ENCODE assay signal across 12 cellular contexts in genomic region chr17:36485027-36485426, GRCh38. TPM values are rescaled to one million over a fixed set of nuclear protein-coding genes. Genes with fewer than 3 reads are reported as not detected.
DNase-seq lines count a peak whose midpoint lies in the region; ATAC-seq and TF ChIP-seq lines count a peak whose summit lies in the region.
"Had no signal": no experiment of that assay in that cellular context is flagged by ENCODE, and none has a peak within 500 bp of the region (broad histone marks: within the 10 kb centered on the region; RNA-seq: fewer than 3 reads in every experiment).

No MANE protein-coding gene starts in this region.

- intact Hi-C loops in CD4-positive, alpha-beta memory T cell (cut with micrococcal nuclease), result no loop called here

- no peaks in the 10 kb centered on the region for H4K20me1 ChIP-seq in H9 (ENCODE audit: control insufficient read depth, insufficient read depth, insufficient read length)

- no peak overlapping the region for H3T11ph ChIP-seq in H9 (ENCODE audit: low read length)

- H3K4me1 ChIP-seq in CD4-positive, alpha-beta memory T cell (ENCODE audit: insufficient read depth, low read length), result peaks cover 51% of the 10 kb centered on the region
- H3K4me1 ChIP-seq in H9 (ENCODE audit: insufficient read depth, low read length), result no peaks in the 10 kb centered on the region

- H3K9me3 Mint-ChIP-seq in CD4-positive, alpha-beta memory T cell, result no peaks in the 10 kb centered on the region
- H3K9me3 Mint-ChIP-seq in H9, result peaks cover 6 to 7% of the 10 kb centered on the region in 2 experiments; a peak in 4 of 5 replicates
- H3K9me3 Mint-ChIP-seq in activated naive CD8-positive, alpha-beta T cell (ENCODE audit: low read depth), result no peaks in the 10 kb centered on the region
- no peaks in the 10 kb centered on the region for H3K9me3 Mint-ChIP-seq in naive thymus-derived CD8-positive, alpha-beta T cell

- POLR2A ChIA-PET in CD4-positive, alpha-beta memory T cell (lab: Charles Lee; ENCODE audit: partially characterized antibody), result interaction anchor here (1.0 to 4.2 kb wide), 5 partner anchors 13 to 238 kb away, joined by 3 to 19 read pairs (median 12); partner anchors contain the start of genes GGNBP2, MRM1, MYO19 and PIGW
- POLR2A ChIA-PET in naive thymus-derived CD8-positive, alpha-beta T cell (lab: Charles Lee), result interaction anchor here (1.1 to 3.1 kb wide), 4 partner anchors 50 to 238 kb away, joined by 3 to 18 read pairs (median 12); partner anchors contain the start of genes MRM1, MYO19 and PIGW

- H3K4me2 ChIP-seq in H9 (ENCODE audit: insufficient read depth, insufficient read length, low read length), result no peak overlapping the region

- no peak overlapping the region for H3K14ac ChIP-seq in H9 (ENCODE audit: insufficient read depth, low read length)

- H2AK5ac ChIP-seq in H9 (ENCODE audit: insufficient read length, low read length), result no peak overlapping the region

- peaks cover 21 to 70% (median 37%) of the 10 kb centered on the region in 4 donors for H3K4me1 Mint-ChIP-seq in CD4-positive, alpha-beta memory T cell
- H3K4me1 Mint-ChIP-seq in H9, result peaks cover 19 to 28% of the 10 kb centered on the region in 2 experiments
- H3K4me1 Mint-ChIP-seq in activated naive CD8-positive, alpha-beta T cell (ENCODE audit: low read depth), result peaks cover 41% of the 10 kb centered on the region
- H3K4me1 Mint-ChIP-seq in naive thymus-derived CD8-positive, alpha-beta T cell, result peaks cover 23 to 58% (median 50%) of the 10 kb centered on the region in 4 donors

- peaks cover 10% of the 10 kb centered on the region for H3K27me3 ChIP-seq in CD4-positive, alpha-beta memory T cell (ENCODE audit: insufficient read depth, low read length)
- peaks cover 9% of the 10 kb centered on the region; the same call in 1 of the 2 replicates for H3K27me3 ChIP-seq in H9 (ENCODE audit: insufficient read depth, low read length)
- H3K27me3 ChIP-seq: uterus had no signal

- H2BK120ac ChIP-seq in H9 (ENCODE audit: low read depth, low read length, poor library complexity, severe bottlenecking), result no peak overlapping the region

- H4K91ac ChIP-seq in H9 (ENCODE audit: insufficient read length, low read depth, low read length), result no peak overlapping the region

- peaks cover 4% of the 10 kb centered on the region for H3K23me2 ChIP-seq in H9 (ENCODE audit: insufficient read length, low read depth, low read length, poor library complexity, severe bottlenecking)

- no CpG with 5 or more reads among the region's 8 CpGs for WGBS in H9 (ENCODE audit: extremely low coverage, insufficient read length, low lambda C conversion rate)

- CTCF ChIA-PET in CD4-positive, alpha-beta memory T cell (lab: Charles Lee; ENCODE audit: partially characterized antibody), result interaction anchor here (1.2 kb wide), 1 partner anchor 58 kb away, joined by 3 read pairs; no protein-coding TSS in a partner anchor

- H3K9me3 ChIP-seq in CD4-positive, alpha-beta memory T cell (ENCODE audit: control insufficient read depth in 1 of 2, low read length in 2 of 2), result no peaks in the 10 kb centered on the region
- no peaks in the 10 kb centered on the region for H3K9me3 ChIP-seq in H9 (ENCODE audit: control insufficient read depth, low read depth, low read length)
- H3K9me3 ChIP-seq: uterus had no signal

- no peak overlapping the region for H4K5ac ChIP-seq in H9 (ENCODE audit: insufficient read length, low read depth, low read length)

- H2BK20ac ChIP-seq in H9 (ENCODE audit: low read depth, low read length, poor library complexity, severe bottlenecking), result no peak overlapping the region

- H3K79me1 ChIP-seq in H9 (ENCODE audit: insufficient read depth, low read depth, low read length, poor library complexity, severe bottlenecking), result no peaks in the 10 kb centered on the region

- no peak overlapping the region for H3K27ac ChIP-seq in CD4-positive, alpha-beta memory T cell (ENCODE audit: low read depth, low read length)
- H3K27ac ChIP-seq in H9 (ENCODE audit: insufficient read length, low read depth, low read length), result no peak overlapping the region
- H3K27ac ChIP-seq: gastrocnemius medialis, uterus had no signal

- H3K36me3 Mint-ChIP-seq in CD4-positive, alpha-beta memory T cell, result peaks cover 2 to 17% of the 10 kb centered on the region in 2 donors
- H3K36me3 Mint-ChIP-seq in H9 (ENCODE audit: insufficient read depth in 1 of 3, low read depth in 3 of 3), result peaks cover 5 to 13% (median 11%) of the 10 kb centered on the region in 3 experiments
- H3K36me3 Mint-ChIP-seq in activated naive CD8-positive, alpha-beta T cell, result peaks cover 14% of the 10 kb centered on the region
- H3K36me3 Mint-ChIP-seq in naive thymus-derived CD8-positive, alpha-beta T cell, result peaks cover 0 to 13% (median 4%) of the 10 kb centered on the region in 3 donors

- H3K18ac ChIP-seq in H9 (ENCODE audit: insufficient read length, low read depth, low read length), result no peak overlapping the region

- no peak overlapping the region for H3K56ac ChIP-seq in H9 (ENCODE audit: insufficient read length, low read depth, low read length)

- H3K27me3 Mint-ChIP-seq in CD4-positive, alpha-beta memory T cell, result peaks cover 12 to 16% of the 10 kb centered on the region in 2 donors
- peaks cover 48% of the 10 kb centered on the region for H3K27me3 Mint-ChIP-seq in H9 (ENCODE audit: low read depth)
- peaks cover 10% of the 10 kb centered on the region for H3K27me3 Mint-ChIP-seq in activated naive CD8-positive, alpha-beta T cell
- H3K27me3 Mint-ChIP-seq in naive thymus-derived CD8-positive, alpha-beta T cell, result peaks cover 5 to 20% (median 13%) of the 10 kb centered on the region in 5 donors

- no peaks in the 10 kb centered on the region; the same call in 1 of the 2 replicates for H3K79me2 ChIP-seq in H9 (ENCODE audit: insufficient read depth, low read length)

- peak overlapping the region in 3 of 7 donors; percentile 17 to 47 (median 27) for H3K27ac Mint-ChIP-seq in CD4-positive, alpha-beta memory T cell
- H3K27ac Mint-ChIP-seq in H9, result no peak overlapping the region
- H3K27ac Mint-ChIP-seq in activated naive CD8-positive, alpha-beta T cell, result peak overlapping the region; percentile 34
- H3K27ac Mint-ChIP-seq in naive thymus-derived CD8-positive, alpha-beta T cell, result peak overlapping the region in 6 of 10 donors; percentile 31 to 97 (median 58)

- H3K4ac ChIP-seq in H9 (ENCODE audit: low read depth, low read length), result no peak overlapping the region

- H3K4me3 Mint-ChIP-seq in CD4-positive, alpha-beta memory T cell, result peak overlapping the region in 6 of 8 donors; percentile 34 to 100 (median 76)
- peak overlapping the region; percentile 56 to 99; a peak in 2 of 5 replicates for H3K4me3 Mint-ChIP-seq in H9
- H3K4me3 Mint-ChIP-seq in activated naive CD8-positive, alpha-beta T cell, result peak overlapping the region; percentile 46
- H3K4me3 Mint-ChIP-seq in naive thymus-derived CD8-positive, alpha-beta T cell, result peak overlapping the region in 8 of 10 donors; percentile 44 to 100 (median 98)

- H3K23ac ChIP-seq in H9 (ENCODE audit: insufficient read length, low read depth, low read length), result no peak overlapping the region

- DNase-seq in CD4-positive, alpha-beta memory T cell, result no peak
- DNase-seq in H9, result no peak
- DNase-seq in naive thymus-derived CD8-positive, alpha-beta T cell, result no peak
- DNase-seq in DMS53 treated with DMSO at 0.1 percent for 48 hours (lab: John Stamatoyannopoulos, UW; ENCODE audit: unreplicated experiment), result no peak
- no peak for DNase-seq in stimulated activated CD4-positive, alpha-beta T cell treated with anti-CD3 and anti-CD28 coated beads, Interleukin-1b, Interleukin-23, amount 100 ng/mL, for 48 hours
- DNase-seq: gastrocnemius medialis, kidney, NCI-H1105, NCI-H2171, uterus had no signal

- H2BK5ac ChIP-seq in H9 (ENCODE audit: insufficient read length, low read length), result no peak overlapping the region

- TF ChIP-seq CTCF in H9 (conservative IDR thresholded peaks at IDR 0.05), result no peak

- no peak overlapping the region for H3K9ac ChIP-seq in H9 (ENCODE audit: extremely low read depth, insufficient read length, low read length)

- H2AFZ ChIP-seq in H9 (ENCODE audit: low read length), result no peak overlapping the region

- H3K4me3 ChIP-seq in CD4-positive, alpha-beta memory T cell (ENCODE audit: low read length in 2 of 2), result no peak overlapping the region

- H3K36me3 ChIP-seq in CD4-positive, alpha-beta memory T cell (ENCODE audit: insufficient read depth, low read length), result no peaks in the 10 kb centered on the region
- H3K36me3 ChIP-seq: gastrocnemius medialis, uterus had no signal

- H4K8ac ChIP-seq in H9 (replicated peaks; ENCODE audit: insufficient read length, low read depth, low read length), result no peak overlapping the region

- H2BK12ac ChIP-seq in H9 (ENCODE audit: insufficient read length, low read depth, low read length), result no peak overlapping the region

- no peak for ATAC-seq in naive thymus-derived CD8-positive, alpha-beta T cell
- no peak for ATAC-seq in GM19397 (IDR thresholded peaks at IDR 0.05; ENCODE audit: unreplicated experiment)
- ATAC-seq: gastrocnemius medialis had no signal

- no peak overlapping the region for H2BK15ac ChIP-seq in H9 (ENCODE audit: low read depth, low read length)

RNA-seq across cellular contexts. Expression of gene ZNHIT3, which starts 1.5 kb away (rescaled TPM):
- 10 to 100 TPM; 66.6 to 68.3 TPM for total RNA-seq in CD4-positive, alpha-beta memory T cell
- polyA plus RNA-seq in CD4-positive, alpha-beta memory T cell, result 10 to 100 TPM; 87.6 to 94.6 TPM
- total RNA-seq in H9 (2021), result 58.7 and 64.7 TPM in 2 replicates
- total RNA-seq in naive thymus-derived CD8-positive, alpha-beta T cell, result 10 to 100 TPM; 70.0 to 71.6 TPM
- 10 to 100 TPM; 89.1 to 98.8 (median 91.2) TPM for polyA plus RNA-seq in naive thymus-derived CD8-positive, alpha-beta T cell

RNA-seq across cellular contexts. Expression of gene MYO19, which starts 49.6 kb away (rescaled TPM):
- total RNA-seq in CD4-positive, alpha-beta memory T cell, result 10 to 100 TPM; 79.2 to 85.8 TPM
- polyA plus RNA-seq in CD4-positive, alpha-beta memory T cell, result 1 to 10 TPM; 4.7 to 7.4 TPM
- total RNA-seq in H9 (2021), result 134 and 144 TPM in 2 replicates
- total RNA-seq in naive thymus-derived CD8-positive, alpha-beta T cell, result 10 to 100 TPM; 73.1 to 74.2 TPM
- 1 to 10 TPM; 2.3 to 4.6 (median 4.6) TPM for polyA plus RNA-seq in naive thymus-derived CD8-positive, alpha-beta T cell

RNA-seq across cellular contexts. Expression of gene PIGW, which starts 49.8 kb away (rescaled TPM):
- 1 to 10 TPM; 4.7 to 5.1 TPM for total RNA-seq in CD4-positive, alpha-beta memory T cell
- polyA plus RNA-seq in CD4-positive, alpha-beta memory T cell, result 10 to 100 TPM in 1 of 2 donors, 1 to 10 TPM in 1; 5.3 to 14.2 TPM
- 24.6 and 26.2 TPM in 2 replicates for total RNA-seq in H9 (2021)
- total RNA-seq in naive thymus-derived CD8-positive, alpha-beta T cell, result 10 to 100 TPM in 1 of 2 experiments, 1 to 10 TPM in 1; 9.5 to 11.4 TPM
- polyA plus RNA-seq in naive thymus-derived CD8-positive, alpha-beta T cell, result 10 to 100 TPM; 10.2 to 14.9 (median 11.2) TPM

RNA-seq across cellular contexts. Expression of gene GGNBP2, which starts 59.7 kb away (rescaled TPM):
- total RNA-seq in CD4-positive, alpha-beta memory T cell, result 100 to 1,000 TPM; 140 to 143 TPM
- polyA plus RNA-seq in CD4-positive, alpha-beta memory T cell, result 10 to 100 TPM; 45.5 to 85.3 TPM
- 52.8 and 55.6 TPM in 2 replicates for total RNA-seq in H9 (2021)
- total RNA-seq in naive thymus-derived CD8-positive, alpha-beta T cell, result 100 to 1,000 TPM; 160 to 164 TPM
- polyA plus RNA-seq in naive thymus-derived CD8-positive, alpha-beta T cell, result 100 to 1,000 TPM in 1 of 3 donors, 10 to 100 TPM in 2; 69.1 to 104 (median 76.2) TPM

Comparison
In these comparisons a context has a peak if more than half of its experiments do, and no peak if none do; other contexts are left out.
1. H3K27ac Mint-ChIP-seq: peak in activated naive CD8-positive, alpha-beta T cell (single experiment) and naive thymus-derived CD8-positive, alpha-beta T cell (6 of 10); none in H9 (0 of 3).
2. H3K4me3 Mint-ChIP-seq: peak in every context shown above with its lines; median percentile 98 in naive thymus-derived CD8-positive, alpha-beta T cell; 78 in H9; 76 in CD4-positive, alpha-beta memory T cell; 46 in activated naive CD8-positive, alpha-beta T cell.